ENCODE assay signal across 10 cellular contexts in genomic region chr10:45461034-45461433, GRCh38.
DNase-seq lines count a peak whose midpoint lies in the region; ATAC-seq and TF ChIP-seq lines count a peak whose summit lies in the region.
"Had no signal": no experiment of that assay in that cellular context is flagged by ENCODE, and none has a peak within 500 bp of the region (broad histone marks: within the 10 kb centered on the region; RNA-seq: fewer than 3 reads in every experiment).

No MANE protein-coding gene starts in this region.

- H3K27me3 Mint-ChIP-seq in nephron progenitor cell (ENCODE audit: low read depth, poor library complexity), result peaks cover 2% of the 10 kb centered on the region
- H3K27me3 Mint-ChIP-seq in CD8-positive, alpha-beta T cell (ENCODE audit: low read depth), result no peaks in the 10 kb centered on the region

- H3K9me3 ChIP-seq in CD8-positive, alpha-beta T cell (ENCODE audit: low read length), result no peaks in the 10 kb centered on the region
- no peaks in the 10 kb centered on the region for H3K9me3 ChIP-seq in right cardiac atrium (ENCODE audit: control insufficient read depth, low read length)

- H3K4me1 ChIP-seq in CD8-positive, alpha-beta T cell (ENCODE audit: insufficient read depth, low read length), result peaks cover 9% of the 10 kb centered on the region
- peaks cover 3% of the 10 kb centered on the region for H3K4me1 ChIP-seq in right cardiac atrium (ENCODE audit: control insufficient read depth, insufficient read depth, low read length)

- WGBS in right cardiac atrium, result 79% methylated on average over 7 of the region's 7 CpGs

- no peak overlapping the region for H3K4me3 Mint-ChIP-seq in nephron progenitor cell
- H3K4me3 Mint-ChIP-seq in CD8-positive, alpha-beta T cell, result no peak overlapping the region

- peaks cover 8% of the 10 kb centered on the region for H3K4me1 Mint-ChIP-seq in nephron progenitor cell
- H3K4me1 Mint-ChIP-seq in CD8-positive, alpha-beta T cell (ENCODE audit: low read depth), result peaks cover 11% of the 10 kb centered on the region

- intact Hi-C loops in CD8-positive, alpha-beta T cell (cut with DNase I, micrococcal nuclease), result loop anchor here (10.0 kb wide), 2 partner anchors 206 to 456 kb away; partner anchors contain the start of gene ZNF22 (in 2 of the 2)
- intact Hi-C loops in right cardiac atrium (cut with DNase I), result loop anchor here in 2 of 4 donors (10.0 kb wide), 2 partner anchors 134 to 214 kb away; partner anchors contain the start of gene ZFAND4 (in 1 of the 2)

- POLR2A ChIA-PET in CD8-positive, alpha-beta T cell (lab: Charles Lee), result interaction anchor here (1.1 kb wide), 1 partner anchor 27 kb away, joined by 3 read pairs; no protein-coding TSS in a partner anchor

- no peak overlapping the region for H3K27ac ChIP-seq in CD8-positive, alpha-beta T cell (ENCODE audit: low read depth, low read length)
- H3K27ac ChIP-seq in right cardiac atrium (ENCODE audit: low read length), result no peak overlapping the region
- H3K27ac ChIP-seq: WERI-Rb-1 had no signal

- no peaks in the 10 kb centered on the region for H3K27me3 ChIP-seq in CD8-positive, alpha-beta T cell (ENCODE audit: insufficient read depth, low read length)
- no peaks in the 10 kb centered on the region for H3K27me3 ChIP-seq in right cardiac atrium (ENCODE audit: control insufficient read depth, insufficient read depth)

- no peaks in the 10 kb centered on the region for H3K9me3 Mint-ChIP-seq in nephron progenitor cell
- H3K9me3 Mint-ChIP-seq in CD8-positive, alpha-beta T cell, result no peaks in the 10 kb centered on the region

- no peak overlapping the region for H3K4me3 ChIP-seq in CD8-positive, alpha-beta T cell (ENCODE audit: low read depth, low read length)
- H3K4me3 ChIP-seq in right cardiac atrium (ENCODE audit: low read length), result no peak overlapping the region

- ATAC-seq in GM18870 (IDR thresholded peaks at IDR 0.05; ENCODE audit: unreplicated experiment), result peak; percentile 62
- peak; percentile 69 for ATAC-seq in GM21737 (IDR thresholded peaks at IDR 0.05; ENCODE audit: unreplicated experiment)
- ATAC-seq in HG03520 (IDR thresholded peaks at IDR 0.05; ENCODE audit: unreplicated experiment), result peak; percentile 46
- no peak for ATAC-seq in CD8-positive, alpha-beta T cell
- ATAC-seq in right cardiac atrium, result no peak
- ATAC-seq: stimulated activated naive CD8-positive, alpha-beta T cell treated with anti-CD3 and anti-CD28 coated beads, Interleukin-15, Interleukin-2, amounts not matched to agents 100 U/mL and 50 U/mL, for 24 hours had no signal

- CTCF ChIA-PET in CD8-positive, alpha-beta T cell (lab: Charles Lee), result interaction anchor here (1.1 kb wide), 1 partner anchor 10 kb away, joined by 5 read pairs; no protein-coding TSS in a partner anchor

- H3K36me3 Mint-ChIP-seq in nephron progenitor cell (ENCODE audit: low read depth), result peaks cover 17% of the 10 kb centered on the region
- peaks cover 75% of the 10 kb centered on the region for H3K36me3 Mint-ChIP-seq in CD8-positive, alpha-beta T cell

- no peak for TF ChIP-seq CTCF in nephron progenitor cell (IDR thresholded peaks at IDR 0.05)
- TF ChIP-seq CTCF in CD8-positive, alpha-beta T cell (IDR thresholded peaks at IDR 0.05), result no peak

- peak overlapping the region; percentile 18 for H3K27ac Mint-ChIP-seq in nephron progenitor cell
- no peak overlapping the region for H3K27ac Mint-ChIP-seq in CD8-positive, alpha-beta T cell

- DNase-seq in nephron progenitor cell (no peak), LoVo (ENCODE audit: low spot score) (no peak), right cardiac atrium (no peak), NCI-H187 (lab: John Stamatoyannopoulos, UW) (no peak)
- DNase-seq in CD8-positive, alpha-beta T cell, result no peak
- DNase-seq: stimulated activated naive CD8-positive, alpha-beta T cell treated with anti-CD3 and anti-CD28 coated beads, Interleukin-15, Interleukin-2, amounts not matched to agents 100 U/mL and 50 U/mL, for 24 hours; WERI-Rb-1 had no signal

- peaks cover 20% of the 10 kb centered on the region for H3K36me3 ChIP-seq in CD8-positive, alpha-beta T cell (ENCODE audit: insufficient read depth, low read length)

Comparison
In these comparisons a context has a peak if more than half of its experiments do, and no peak if none do; other contexts are left out.
1. ATAC-seq: peak in GM18870 (single experiment), GM21737 (single experiment) and HG03520 (single experiment); none in CD8-positive, alpha-beta T cell (single experiment) and right cardiac atrium (0 of 2).